1 cellular context compared by ENCODE assay signal in the genomic region with DNA sequence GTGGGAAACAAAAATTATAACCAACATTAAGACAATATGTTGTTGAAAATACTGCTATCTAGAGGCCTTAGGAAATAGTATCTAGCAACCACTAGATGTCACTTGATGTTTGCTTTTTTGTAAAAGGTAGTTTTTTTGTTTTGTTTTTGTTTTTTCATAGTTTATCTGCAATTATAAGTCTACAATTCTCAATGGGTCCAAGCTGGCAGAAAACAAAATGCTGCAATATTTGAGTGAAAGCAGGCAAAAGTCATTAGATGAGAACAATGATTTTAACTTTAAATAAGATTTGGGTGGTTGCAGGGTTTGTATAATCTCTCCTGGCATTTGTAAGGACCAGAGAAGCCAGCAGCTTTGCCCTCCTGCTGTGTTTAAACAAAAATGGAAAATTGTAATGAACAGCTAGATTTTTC.
TF ChIP-seq lines count a peak whose summit lies in the region.

No MANE protein-coding gene starts in this region.

TF ChIP-seq in HepG2, 621 proteins besides CTCF, POLR2A, EP300 and RAD21 (continued from another document):
- TF ChIP-seq, protein P1, sequence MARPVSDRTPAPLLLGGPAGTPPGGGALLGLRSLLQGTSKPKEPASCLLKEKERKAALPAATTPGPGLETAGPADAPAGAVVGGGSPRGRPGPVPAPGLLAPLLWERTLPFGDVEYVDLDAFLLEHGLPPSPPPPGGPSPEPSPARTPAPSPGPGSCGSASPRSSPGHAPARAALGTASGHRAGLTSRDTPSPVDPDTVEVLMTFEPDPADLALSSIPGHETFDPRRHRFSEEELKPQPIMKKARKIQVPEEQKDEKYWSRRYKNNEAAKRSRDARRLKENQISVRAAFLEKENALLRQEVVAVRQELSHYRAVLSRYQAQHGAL (CRISPR knock-in tag; IDR thresholded peaks at IDR 0.05; ENCODE audit: not compliant biosample characterization), result no peak
- TF ChIP-seq ZNF564 (CRISPR knock-in tag; IDR thresholded peaks at IDR 0.05) (no peak), MYC (CRISPR knock-in tag; IDR thresholded peaks at IDR 0.05; ENCODE audit: borderline replicate concordance) (no peak), SMC3 (IDR thresholded peaks at IDR 0.05; ENCODE audit: low read length) (peak; percentile 54; the same call in 1 of the 2 replicates), ZNF333 (CRISPR knock-in tag; IDR thresholded peaks at IDR 0.05; ENCODE audit: borderline replicate concordance) (no peak), ARNT (IDR thresholded peaks at IDR 0.05) (no peak), STAG1 (CRISPR knock-in tag; IDR thresholded peaks at IDR 0.05) (peak; percentile 72), GABPB1 (CRISPR knock-in tag; IDR thresholded peaks at IDR 0.05) (no peak)
